27 cellular contexts compared by ENCODE assay signal in the genomic region with DNA sequence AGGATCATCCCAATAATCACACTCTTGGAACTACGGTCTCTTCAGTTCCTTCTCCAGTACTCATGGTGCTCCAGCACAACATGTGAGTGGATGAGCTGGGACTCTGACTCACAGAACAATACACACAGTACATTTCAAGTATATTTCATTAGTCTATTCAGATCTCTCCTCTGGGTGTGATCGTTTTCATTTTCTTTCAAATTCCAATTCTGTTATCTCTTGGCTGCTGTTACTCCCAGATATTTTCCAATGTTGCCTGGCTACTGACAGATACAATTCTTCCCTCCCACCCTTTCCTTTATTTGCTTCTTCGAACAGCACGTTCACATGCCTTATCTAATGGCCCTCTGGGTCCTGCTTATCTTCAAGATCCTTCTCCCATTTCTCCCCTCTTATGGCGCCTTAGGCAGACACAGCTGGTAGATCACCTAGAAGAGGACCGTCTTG.
DNase-seq lines count a peak whose midpoint lies in the region; ATAC-seq, FAIRE-seq and TF ChIP-seq lines count a peak whose summit lies in the region.
"Had no signal": no experiment of that assay in that cellular context is flagged by ENCODE, and none has a peak within 500 bp of the region (broad histone marks: within the 10 kb centered on the region; RNA-seq: fewer than 3 reads in every experiment).

No MANE protein-coding gene starts in this region.

- H3K27ac ChIP-seq in SJSA1 (peak overlapping the region; percentile 10; the same call in 1 of the 2 replicates), coronary artery (peak overlapping the region; percentile 68 to 83), pancreas (no peak overlapping the region), transverse colon (no peak overlapping the region)
- H3K27ac ChIP-seq: right lobe of liver, uterus had no signal

- H3K36me3 Mint-ChIP-seq in activated T-cell treated with anti-CD3 and anti-CD28 coated beads, Interleukin-2, amount 50 U/mL, for 72 hours (ENCODE audit: insufficient read depth in 2 of 2): no peaks in the 10 kb centered on the region
- H3K36me3 Mint-ChIP-seq: T-cell had no signal

- H3K4me3 Mint-ChIP-seq in activated T-cell treated with anti-CD3 and anti-CD28 coated beads, Interleukin-2, amount 50 U/mL, for 72 hours: no peak overlapping the region
- H3K4me3 Mint-ChIP-seq: activated naive CD4-positive, alpha-beta T cell treated with anti-CD3 and anti-CD28 coated beads for 36 hours; activated T-cell treated with anti-CD3 and anti-CD28 coated beads, Interleukin-2, amount 50 U/mL, for 24 hours; effector memory CD8-positive, alpha-beta T cell; GM23338; naive B cell; T-cell had no signal

- TF ChIP-seq CTCF in coronary artery (IDR thresholded peaks at IDR 0.05) (no peak), pancreas (IDR thresholded peaks at IDR 0.05) (no peak), transverse colon (IDR thresholded peaks at IDR 0.05) (no peak)

- no peak for TF ChIP-seq EP300 in transverse colon (IDR thresholded peaks at IDR 0.05; ENCODE audit: low read depth)

- no peak overlapping the region for H3K4me3 ChIP-seq in SJSA1
- H3K4me3 ChIP-seq in coronary artery: no peak overlapping the region
- no peak overlapping the region for H3K4me3 ChIP-seq in pancreas
- H3K4me3 ChIP-seq in transverse colon: no peak overlapping the region
- H3K4me3 ChIP-seq: GM12878, GM23338, right lobe of liver, uterus had no signal

- no peak for TF ChIP-seq POLR2A in transverse colon (IDR thresholded peaks at IDR 0.05)

- H3K9me3 ChIP-seq in SJSA1 (replicated peaks): no peaks in the 10 kb centered on the region
- H3K9me3 ChIP-seq in pancreas: no peaks in the 10 kb centered on the region
- no peaks in the 10 kb centered on the region for H3K9me3 ChIP-seq in transverse colon
- H3K9me3 ChIP-seq: right lobe of liver, uterus had no signal

- 41 to 44% methylated on average over 6 of the region's 6 CpGs for WGBS in pancreas, 2 donors
- WGBS in transverse colon (ENCODE audit: low coverage in 1 of 2), 2 donors: 59 to 81% methylated on average over 5 to 6 of the region's 6 CpGs

- no peak overlapping the region for H3K27ac Mint-ChIP-seq in activated T-cell treated with anti-CD3 and anti-CD28 coated beads, Interleukin-2, amount 50 U/mL, for 72 hours
- H3K27ac Mint-ChIP-seq: activated naive CD4-positive, alpha-beta T cell treated with anti-CD3 and anti-CD28 coated beads for 36 hours; activated T-cell treated with anti-CD3 and anti-CD28 coated beads, Interleukin-2, amount 50 U/mL, for 24 hours; effector memory CD8-positive, alpha-beta T cell; GM23338; T-cell had no signal

- H3K4me1 Mint-ChIP-seq in activated T-cell treated with anti-CD3 and anti-CD28 coated beads, Interleukin-2, amount 50 U/mL, for 72 hours (ENCODE audit: low read depth): no peaks in the 10 kb centered on the region
- H3K4me1 Mint-ChIP-seq: naive B cell, T-cell had no signal

- ATAC-seq in left cardiac atrium: peak; percentile 33 to 88
- peak; percentile 17 to 68 (median 42) for ATAC-seq in pancreas
- ATAC-seq in activated T-cell treated with anti-CD3 and anti-CD28 coated beads, Interleukin-2, amount 50 U/mL, for 72 hours (replicated peaks in 1 of 2): no peak
- no peak for ATAC-seq in HG03442 (IDR thresholded peaks at IDR 0.05; ENCODE audit: unreplicated experiment)
- no peak for ATAC-seq in GM19324 (IDR thresholded peaks at IDR 0.05; ENCODE audit: low FRiP score, unreplicated experiment)
- ATAC-seq: effector memory CD8-positive, alpha-beta T cell; GM12878; GM23338; T-cell had no signal

- peaks cover 36% of the 10 kb centered on the region for H3K27me3 Mint-ChIP-seq in activated T-cell treated with anti-CD3 and anti-CD28 coated beads, Interleukin-2, amount 50 U/mL, for 72 hours (ENCODE audit: low read depth)

- FAIRE-seq in pancreas (lab: Jason Lieb, UNC): no peak
- FAIRE-seq: GM12878, GM19239, TTC549 had no signal

- DNase-seq in SJSA1 (ENCODE audit: low read depth in 1 of 2, low spot score in 2 of 2): peak in 1 of 2 experiments; percentile 18
- no peak for DNase-seq in coronary artery (ENCODE audit: low spot score)
- no peak for DNase-seq in left cardiac atrium
- no peak for DNase-seq in pancreas
- DNase-seq in activated T-cell treated with anti-CD3 and anti-CD28 coated beads, Interleukin-2, amount 50 U/mL, for 72 hours: no peak
- no peak for DNase-seq in transverse colon
- DNase-seq: activated naive CD4-positive, alpha-beta T cell treated with anti-CD3 and anti-CD28 coated beads for 36 hours; activated T-cell treated with anti-CD3 and anti-CD28 coated beads, Interleukin-2, amount 50 U/mL, for 24 hours; anterior cingulate cortex; COR-L47; DMS79 treated with DMSO at 0.1 percent for 48 hours; effector memory CD8-positive, alpha-beta T cell; naive B cell; NCI-H1048; NCI-H1930; NCI-H446; OCI-M1; right lobe of liver; SHP77; T-cell; uterus had no signal

- intact Hi-C loops in left cardiac atrium (cut with DNase I) (no loop called here), pancreas (cut with DNase I) (no loop called here), transverse colon (cut with DNase I; ENCODE audit: low total_unique reads) (no loop called here)

- in situ Hi-C loops in transverse colon (cut with MboI; ENCODE audit: low pct_ligation_motif_present in 1 of 4, low pct_unique_long_range_greater_than_20kb in 1 of 4, low sequenced_read_pairs in 3 of 4): no loop called here

- H3K27me3 ChIP-seq in SJSA1 (replicated peaks) (no peaks in the 10 kb centered on the region), pancreas (no peaks in the 10 kb centered on the region), transverse colon (no peaks in the 10 kb centered on the region)
- H3K27me3 ChIP-seq: right lobe of liver, uterus had no signal

- H3K36me3 ChIP-seq in SJSA1: no peaks in the 10 kb centered on the region
- H3K36me3 ChIP-seq in pancreas: no peaks in the 10 kb centered on the region
- no peaks in the 10 kb centered on the region for H3K36me3 ChIP-seq in transverse colon
- H3K36me3 ChIP-seq: right lobe of liver, uterus had no signal

- no peaks in the 10 kb centered on the region for H3K9me3 Mint-ChIP-seq in activated T-cell treated with anti-CD3 and anti-CD28 coated beads, Interleukin-2, amount 50 U/mL, for 72 hours
- H3K9me3 Mint-ChIP-seq: activated naive CD4-positive, alpha-beta T cell treated with anti-CD3 and anti-CD28 coated beads for 36 hours; activated T-cell treated with anti-CD3 and anti-CD28 coated beads, Interleukin-2, amount 50 U/mL, for 24 hours; effector memory CD8-positive, alpha-beta T cell; T-cell had no signal

- H3K4me1 ChIP-seq in SJSA1 (replicated peaks) (peaks cover 18% of the 10 kb centered on the region), pancreas (no peaks in the 10 kb centered on the region), transverse colon (no peaks in the 10 kb centered on the region)
- H3K4me1 ChIP-seq: uterus had no signal

Comparison
In these comparisons a context has a peak if more than half of its experiments do, and no peak if none do; other contexts are left out.
1. H3K27ac ChIP-seq: peak in SJSA1 (single experiment) and coronary artery (2 of 2); none in pancreas (0 of 4) and transverse colon (0 of 4).
2. ATAC-seq: peak in left cardiac atrium (2 of 2) and pancreas (4 of 4); none in activated T-cell treated with anti-CD3 and anti-CD28 coated beads, Interleukin-2, amount 50 U/mL, for 72 hours (0 of 2), HG03442 (single experiment) and GM19324 (single experiment).